9 cellular contexts compared by ENCODE assay signal in genomic region chr10:69742928-69743602, GRCh38. TPM values are rescaled to one million over a fixed set of nuclear protein-coding genes. Genes with fewer than 3 reads are reported as not detected.
DNase-seq lines count a peak whose midpoint lies in the region; ATAC-seq and TF ChIP-seq lines count a peak whose summit lies in the region.
"Had no signal": no experiment of that assay in that cellular context is flagged by ENCODE, and none has a peak within 500 bp of the region (broad histone marks: within the 10 kb centered on the region; RNA-seq: fewer than 3 reads in every experiment).

No MANE protein-coding gene starts in this region.

- H3K27ac Mint-ChIP-seq in activated T-cell treated with anti-CD3 and anti-CD28 coated beads, Interleukin-2, amount 50 U/mL, for 24 hours = no peak overlapping the region
- H3K27ac Mint-ChIP-seq: memory B cell had no signal

- no peaks in the 10 kb centered on the region for H3K36me3 Mint-ChIP-seq in activated T-cell treated with anti-CD3 and anti-CD28 coated beads, Interleukin-2, amount 50 U/mL, for 24 hours (ENCODE audit: low read depth)
- H3K36me3 Mint-ChIP-seq: memory B cell had no signal

- peak; percentile 42 to 56 for DNase-seq in activated T-cell treated with anti-CD3 and anti-CD28 coated beads, Interleukin-2, amount 50 U/mL, for 48 hours
- no peak for DNase-seq in activated T-cell treated with anti-CD3 and anti-CD28 coated beads, Interleukin-2, amount 50 U/mL, for 24 hours
- DNase-seq in RWPE2 (ENCODE audit: low spot score) (no peak), foreskin keratinocyte (peak in 1 of 2 donors; percentile 13), thoracic aorta (ENCODE audit: low spot score) (no peak), NCI-H1092 (lab: John Stamatoyannopoulos, UW) (no peak), NCI-H2227 treated with DMSO at 0.1 percent for 48 hours (lab: John Stamatoyannopoulos, UW) (no peak)

- peaks cover 40% of the 10 kb centered on the region for H3K27me3 Mint-ChIP-seq in activated T-cell treated with anti-CD3 and anti-CD28 coated beads, Interleukin-2, amount 50 U/mL, for 24 hours

- H3K9me3 ChIP-seq in RWPE2 (ENCODE audit: severe bottlenecking) = no peaks in the 10 kb centered on the region
- no peaks in the 10 kb centered on the region for H3K9me3 ChIP-seq in thoracic aorta

- no peaks in the 10 kb centered on the region for H3K9me3 Mint-ChIP-seq in activated T-cell treated with anti-CD3 and anti-CD28 coated beads, Interleukin-2, amount 50 U/mL, for 24 hours
- H3K9me3 Mint-ChIP-seq: memory B cell had no signal

- H3K36me3 ChIP-seq in RWPE2 (ENCODE audit: low read depth) (no peaks in the 10 kb centered on the region), thoracic aorta (no peaks in the 10 kb centered on the region)

- H3K4me3 ChIP-seq in RWPE2 (ENCODE audit: severe bottlenecking) (no peak overlapping the region), thoracic aorta (no peak overlapping the region)

- H3K4me3 Mint-ChIP-seq in activated T-cell treated with anti-CD3 and anti-CD28 coated beads, Interleukin-2, amount 50 U/mL, for 24 hours = no peak overlapping the region
- H3K4me3 Mint-ChIP-seq: memory B cell had no signal

- ATAC-seq in RWPE2 (ENCODE audit: low read depth) (no peak), foreskin keratinocyte (peak; percentile 29), thoracic aorta (ENCODE audit: insufficient number of reproducible peaks, low FRiP score, low read depth) (no peak), GM18498 (IDR thresholded peaks at IDR 0.05; ENCODE audit: unreplicated experiment) (no peak)

- H3K27ac ChIP-seq in RWPE2 (ENCODE audit: poor library complexity, severe bottlenecking) (no peak overlapping the region), foreskin keratinocyte (no peak overlapping the region), thoracic aorta (no peak overlapping the region)

- H3K4me1 Mint-ChIP-seq in activated T-cell treated with anti-CD3 and anti-CD28 coated beads, Interleukin-2, amount 50 U/mL, for 24 hours (ENCODE audit: low read depth) = peaks cover 8% of the 10 kb centered on the region

- H3K4me1 ChIP-seq in RWPE2 (ENCODE audit: insufficient read depth, poor library complexity, severe bottlenecking) (no peaks in the 10 kb centered on the region), foreskin keratinocyte (peaks cover 7% of the 10 kb centered on the region), thoracic aorta (ENCODE audit: control insufficient read depth in 1 of 2, low read depth in 2 of 2) (peaks cover 4 to 21% of the 10 kb centered on the region in 2 donors)

- H3K27me3 ChIP-seq in RWPE2 (ENCODE audit: insufficient read depth, poor library complexity, severe bottlenecking) = no peaks in the 10 kb centered on the region
- H3K27me3 ChIP-seq in foreskin keratinocyte = peaks cover 10% of the 10 kb centered on the region
- H3K27me3 ChIP-seq in thoracic aorta (replicated peaks; ENCODE audit: insufficient read depth) = no peaks in the 10 kb centered on the region

- TF ChIP-seq CTCF in RWPE2 (IDR thresholded peaks at IDR 0.05; ENCODE audit: poor library complexity, severe bottlenecking) (peak; percentile 14), foreskin keratinocyte (conservative IDR thresholded peaks at IDR 0.05) (peak; percentile 63), thoracic aorta (IDR thresholded peaks at IDR 0.05) (peak; percentile 24)

RNA-seq across cellular contexts. Expression of gene COL13A1, which starts 58.6 kb away (rescaled TPM):
- total RNA-seq in foreskin keratinocyte (2.0 and 2.7 TPM in 2 replicates), thoracic aorta (10 to 100 TPM; 23.1 to 34.1 TPM)
- polyA plus RNA-seq in foreskin keratinocyte = 1.3 and 2.4 TPM in 2 replicates

Comparison
In these comparisons a context has a peak if more than half of its experiments do, and no peak if none do; other contexts are left out.
1. DNase-seq: peak in activated T-cell treated with anti-CD3 and anti-CD28 coated beads, Interleukin-2, amount 50 U/mL, for 48 hours (2 of 2); none in activated T-cell treated with anti-CD3 and anti-CD28 coated beads, Interleukin-2, amount 50 U/mL, for 24 hours (single experiment), RWPE2 (single experiment), thoracic aorta (single experiment), NCI-H1092 (single experiment) and NCI-H2227 treated with DMSO at 0.1 percent for 48 hours (single experiment).
2. Peak in every context shown above with its lines, with median percentiles within 50 percentile points of each other: CTCF ChIP-seq.